In the genomic region with DNA sequence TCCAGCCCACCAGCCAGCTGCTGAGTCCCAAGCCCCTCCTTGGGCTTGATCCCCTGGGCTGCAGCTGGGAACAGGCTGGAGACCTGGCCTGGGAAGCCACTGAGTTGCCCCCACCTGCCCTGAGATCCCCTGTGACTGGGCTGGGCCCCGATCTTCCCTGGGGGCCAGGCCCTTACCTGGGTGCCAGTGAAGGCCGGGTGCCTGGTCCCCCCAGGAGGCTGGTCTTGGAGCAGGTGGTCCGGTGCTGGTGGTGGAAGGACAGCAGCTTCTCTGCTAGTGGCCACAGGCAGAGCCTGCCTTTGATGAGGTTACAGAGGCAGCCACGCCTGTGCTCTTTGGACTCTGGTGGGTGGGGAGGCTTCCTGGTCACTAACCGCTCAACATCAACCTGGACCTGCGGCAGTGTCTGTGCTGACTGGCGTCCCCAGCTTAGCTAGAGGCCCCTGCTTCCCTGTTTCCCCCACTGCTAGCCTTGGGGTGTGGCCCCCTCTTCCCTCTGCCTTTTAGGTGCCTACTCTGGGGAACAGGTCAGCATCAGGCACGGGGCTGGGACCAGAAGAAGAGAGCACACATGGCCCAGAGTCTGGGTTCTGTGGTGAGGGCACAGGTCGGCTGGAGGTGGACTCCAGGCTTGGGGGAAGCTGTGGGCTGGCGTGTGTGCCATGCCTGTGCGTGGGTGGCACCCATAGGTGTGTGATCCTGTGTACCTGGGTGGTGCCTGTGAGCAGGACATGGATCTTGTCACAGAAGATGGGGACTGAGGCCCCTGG, we compare ENCODE assay signal across 14 cellular contexts. TPM values are rescaled to one million over a fixed set of nuclear protein-coding genes. Genes with fewer than 3 reads are reported as not detected.
DNase-seq lines count a peak whose midpoint lies in the region; ATAC-seq and TF ChIP-seq lines count a peak whose summit lies in the region.
"Had no signal": no experiment of that assay in that cellular context is flagged by ENCODE, and none has a peak within 500 bp of the region (broad histone marks: within the 10 kb centered on the region; RNA-seq: fewer than 3 reads in every experiment).

Gene EPS8L3, minus strand, starts transcription at position 278 of the 770 bp plus-strand sequence. CDS start 2,174 bp downstream, outside the sequence.

- DNase-seq in COLO668 (lab: John Stamatoyannopoulos, UW; ENCODE audit: unreplicated experiment) (peak; percentile 40), Peyer's patch (peak in 2 of 3 donors; percentile 94 to 96), hepatocyte (ENCODE audit: low spot score) (peak; percentile 85), posterior cingulate gyrus (peak in 6 of 10 donors; percentile 2 to 80 (median 18)), NCI-H345 treated with DMSO at 0.1 percent for 48 hours (lab: John Stamatoyannopoulos, UW; ENCODE audit: unreplicated experiment) (no peak)
- no peak for DNase-seq in stimulated activated CD4-positive, alpha-beta T cell treated with anti-CD3 and anti-CD28 coated beads, Interleukin-4, amount 100 ng/mL, for 24 hours
- DNase-seq: DMS153, hippocampal formation, NCI-H187 had no signal

- H3K27ac ChIP-seq in Peyer's patch: peak within 1 kb of the TSS in 3 of 4 donors; percentile 93 to 94 (median 94)
- peak within 1 kb of the TSS; percentile 99 for H3K27ac ChIP-seq in hepatocyte

- intact Hi-C loops in posterior cingulate gyrus (cut with DNase I): no loop called here

- no peak within 1 kb of the TSS for H2AFZ ChIP-seq in hepatocyte

- peaks cover 16% of the 10 kb centered on the region for H3K79me2 ChIP-seq in hepatocyte

- 76% methylated on average over 11 of the region's 11 CpGs for WGBS in hepatocyte (ENCODE audit: low lambda C conversion rate, missing lambda C conversion rate)

- H3K4me3 ChIP-seq in Peyer's patch (peak within 1 kb of the TSS in 3 of 4 donors; percentile 50 to 66 (median 62)), hepatocyte (peak within 1 kb of the TSS; percentile 33)

- H3K36me3 ChIP-seq in Peyer's patch (peaks cover 0 to 20% (median 0%) of the 10 kb centered on the region in 3 donors), hepatocyte (replicated peaks; ENCODE audit: insufficient read depth, low read depth) (no peaks in the 10 kb centered on the region)

- ATAC-seq in HG03565 (IDR thresholded peaks at IDR 0.05; ENCODE audit: unreplicated experiment) (no peak), GM21717 (IDR thresholded peaks at IDR 0.05; ENCODE audit: unreplicated experiment) (no peak)
- ATAC-seq: activated naive CD4-positive, alpha-beta T cell treated with anti-CD3 and anti-CD28 coated beads, Interleukin-2, amount 50 U/mL, for 72 hours had no signal

- H3K9me2 ChIP-seq in hepatocyte (replicated peaks; ENCODE audit: insufficient read depth): no peaks in the 10 kb centered on the region

- H3K4me2 ChIP-seq in hepatocyte: peak within 1 kb of the TSS; percentile 85

- H3K27me3 ChIP-seq in Peyer's patch (no peaks in the 10 kb centered on the region), hepatocyte (no peaks in the 10 kb centered on the region)

- TF ChIP-seq CTCF in Peyer's patch (IDR thresholded peaks at IDR 0.05): no peak
- TF ChIP-seq CTCF in hepatocyte (IDR thresholded peaks at IDR 0.05; ENCODE audit: poor library complexity): no peak

- peak; percentile 99 for TF ChIP-seq POLR2A in Peyer's patch (IDR thresholded peaks at IDR 0.05)

- no peaks in the 10 kb centered on the region for H3K9me3 ChIP-seq in Peyer's patch
- no peaks in the 10 kb centered on the region for H3K9me3 ChIP-seq in hepatocyte (ENCODE audit: low read depth)

- H3K4me1 ChIP-seq in Peyer's patch (peaks cover 0 to 51% (median 0%) of the 10 kb centered on the region in 4 donors), hepatocyte (ENCODE audit: insufficient read depth) (peaks cover 52% of the 10 kb centered on the region)

- H4K20me1 ChIP-seq in hepatocyte (ENCODE audit: insufficient read depth, poor library complexity, severe bottlenecking): no peaks in the 10 kb centered on the region

RNA-seq across cellular contexts. Expression of gene EPS8L3, which starts in this region (rescaled TPM):
- 100 to 1,000 TPM; 263 to 745 (median 649) TPM for total RNA-seq in Peyer's patch
- 40.2 and 48.1 TPM in 2 replicates for total RNA-seq in hepatocyte
- polyA plus RNA-seq in hepatocyte: 97.3 and 105 TPM in 2 replicates
- total RNA-seq: activated naive CD4-positive, alpha-beta T cell treated with anti-CD3 and anti-CD28 coated beads, Interleukin-2, amount 50 U/mL, for 72 hours; HT1080; naive thymus-derived CD4-positive, alpha-beta T cell had no signal
- polyA plus RNA-seq: naive thymus-derived CD4-positive, alpha-beta T cell had no signal

Comparison
In these comparisons a context has a peak if more than half of its experiments do, and no peak if none do; other contexts are left out.
1. DNase-seq: peak in COLO668 (single experiment), Peyer's patch (2 of 3), hepatocyte (single experiment) and posterior cingulate gyrus (6 of 10); none in NCI-H345 treated with DMSO at 0.1 percent for 48 hours (single experiment) and stimulated activated CD4-positive, alpha-beta T cell treated with anti-CD3 and anti-CD28 coated beads, Interleukin-4, amount 100 ng/mL, for 24 hours (single experiment).